In genomic region chr5:1244976-1245375, GRCh38 we compare ENCODE assay signal across 20 cellular contexts. TPM values are rescaled to one million over a fixed set of nuclear protein-coding genes. Genes with fewer than 3 reads are reported as not detected.
DNase-seq lines count a peak whose midpoint lies in the region; ATAC-seq, FAIRE-seq and TF ChIP-seq lines count a peak whose summit lies in the region.
"Had no signal": no experiment of that assay in that cellular context is flagged by ENCODE, and none has a peak within 500 bp of the region (broad histone marks: within the 10 kb centered on the region; RNA-seq: fewer than 3 reads in every experiment).

No MANE protein-coding gene starts in this region.

- H3K4me3 Mint-ChIP-seq in naive thymus-derived CD4-positive, alpha-beta T cell: no peak overlapping the region
- no peak overlapping the region for H3K4me3 Mint-ChIP-seq in CD8-positive, alpha-beta T cell
- H3K4me3 Mint-ChIP-seq: activated CD8-positive, alpha-beta T cell treated with anti-CD3 and anti-CD28 coated beads, Interleukin-2, amount 10 ng/mL, durations not matched to agents 7 days and 5 days; activated T-helper 17 cell treated with anti-CD3 and anti-CD28 coated beads, Interleukin-2, amount 50 U/mL, for 72 hours; natural killer cell treated with Interleukin-12 subunit alpha and Interleukin-12 subunit beta and Interleukin-15 and Interleukin-18, amount 100 ng/mL, for 72 hours had no signal

- no peak overlapping the region for H2AFZ ChIP-seq in HepG2 (ENCODE audit: low read length)

- CTCF ChIA-PET in HEK293T (lab: Yijun Ruan, JAX): no interaction called here
- CTCF ChIA-PET in HepG2 (lab: Yijun Ruan, JAX; ENCODE audit: low intra/inter-chr PET ratio, low total read pairs): interaction anchor here (1.4 kb wide), 1 partner anchor 77 kb away, joined by 6 read pairs; no protein-coding TSS in a partner anchor
- CTCF ChIA-PET in naive thymus-derived CD4-positive, alpha-beta T cell (lab: Charles Lee): no interaction called here
- CTCF ChIA-PET in CD8-positive, alpha-beta T cell (lab: Charles Lee): no interaction called here

- H3K36me3 ChIP-seq in BE2C (no peaks in the 10 kb centered on the region), HepG2 (replicated peaks in 1 of 2; ENCODE audit: control insufficient read depth in 1 of 2, insufficient read depth in 2 of 2, low read length in 2 of 2) (no peaks in the 10 kb centered on the region)
- H3K36me3 ChIP-seq in naive thymus-derived CD4-positive, alpha-beta T cell (ENCODE audit: control insufficient read depth in 2 of 3, insufficient read depth in 3 of 3, low read length in 3 of 3): no peaks in the 10 kb centered on the region
- H3K36me3 ChIP-seq in CD8-positive, alpha-beta T cell (ENCODE audit: insufficient read depth, low read length): no peaks in the 10 kb centered on the region

- H3K4me2 ChIP-seq in HepG2 (ENCODE audit: low read depth, low read length): no peak overlapping the region

- no peak overlapping the region for H3K27ac Mint-ChIP-seq in naive thymus-derived CD4-positive, alpha-beta T cell
- no peak overlapping the region for H3K27ac Mint-ChIP-seq in CD8-positive, alpha-beta T cell
- H3K27ac Mint-ChIP-seq: activated CD8-positive, alpha-beta T cell treated with anti-CD3 and anti-CD28 coated beads, Interleukin-2, amount 10 ng/mL, durations not matched to agents 7 days and 5 days; activated T-helper 17 cell treated with anti-CD3 and anti-CD28 coated beads, Interleukin-2, amount 50 U/mL, for 72 hours; natural killer cell treated with Interleukin-12 subunit alpha and Interleukin-12 subunit beta and Interleukin-15 and Interleukin-18, amount 100 ng/mL, for 72 hours had no signal

- H3K27me3 ChIP-seq in BE2C (peaks cover 61% of the 10 kb centered on the region), HepG2 (ENCODE audit: control insufficient read depth in 1 of 2, insufficient read depth in 2 of 2, low read length in 2 of 2) (peaks cover 10 to 61% of the 10 kb centered on the region in 2 experiments)
- peaks cover 0 to 2% of the 10 kb centered on the region in 2 donors for H3K27me3 ChIP-seq in naive thymus-derived CD4-positive, alpha-beta T cell (ENCODE audit: control insufficient read depth in 2 of 2, insufficient read depth in 2 of 2, low read length in 2 of 2)
- H3K27me3 ChIP-seq in CD8-positive, alpha-beta T cell (ENCODE audit: insufficient read depth, low read length): peaks cover 3% of the 10 kb centered on the region
- H3K27me3 ChIP-seq: foreskin keratinocyte had no signal

- peaks cover 0 to 2% (median 0%) of the 10 kb centered on the region in 11 donors for H3K9me3 Mint-ChIP-seq in naive thymus-derived CD4-positive, alpha-beta T cell
- H3K9me3 Mint-ChIP-seq in CD8-positive, alpha-beta T cell: no peaks in the 10 kb centered on the region
- H3K9me3 Mint-ChIP-seq: activated T-helper 17 cell treated with anti-CD3 and anti-CD28 coated beads, Interleukin-2, amount 50 U/mL, for 72 hours; natural killer cell treated with Interleukin-12 subunit alpha and Interleukin-12 subunit beta and Interleukin-15 and Interleukin-18, amount 100 ng/mL, for 72 hours had no signal

- TF ChIP-seq POLR2A in HepG2 (IDR thresholded peaks at IDR 0.05; ENCODE audit: insufficient read depth in 1 of 2, low read depth in 2 of 2, low read length in 2 of 2): no peak

- H3K4me3 ChIP-seq in BE2C (ENCODE audit: low read depth, low read length) (no peak overlapping the region), HepG2 (replicated peaks in 1 of 3; ENCODE audit: insufficient read depth in 1 of 3, low read depth in 2 of 3, low read length in 3 of 3) (no peak overlapping the region)
- H3K4me3 ChIP-seq in naive thymus-derived CD4-positive, alpha-beta T cell (ENCODE audit: low read length): no peak overlapping the region
- H3K4me3 ChIP-seq in CD8-positive, alpha-beta T cell (ENCODE audit: low read depth, low read length): no peak overlapping the region

- ATAC-seq in HepG2: peak; percentile 17
- no peak for ATAC-seq in naive thymus-derived CD4-positive, alpha-beta T cell
- ATAC-seq in CD8-positive, alpha-beta T cell: no peak
- ATAC-seq: activated CD8-positive, alpha-beta T cell treated with anti-CD3 and anti-CD28 coated beads, Interleukin-2, amount 10 ng/mL, durations not matched to agents 7 days and 5 days; activated T-helper 17 cell treated with anti-CD3 and anti-CD28 coated beads, Interleukin-2, amount 50 U/mL, for 72 hours; foreskin keratinocyte; natural killer cell treated with Interleukin-12 subunit alpha and Interleukin-12 subunit beta and Interleukin-15 and Interleukin-18, amount 100 ng/mL, for 72 hours had no signal

- H3K36me3 Mint-ChIP-seq in naive thymus-derived CD4-positive, alpha-beta T cell: no peaks in the 10 kb centered on the region
- H3K36me3 Mint-ChIP-seq in CD8-positive, alpha-beta T cell: no peaks in the 10 kb centered on the region
- H3K36me3 Mint-ChIP-seq: natural killer cell treated with Interleukin-12 subunit alpha and Interleukin-12 subunit beta and Interleukin-15 and Interleukin-18, amount 100 ng/mL, for 72 hours had no signal

- in situ Hi-C loops in HepG2 (cut with HindIII; ENCODE audit: extremely low pct_ligation_motif_present, low pct_unique_long_range_greater_than_20kb): no loop called here

- no peak overlapping the region for H3K9ac ChIP-seq in HepG2 (ENCODE audit: insufficient read depth, low read depth, low read length)

- no peaks in the 10 kb centered on the region for H3K79me2 ChIP-seq in HepG2 (ENCODE audit: insufficient read depth, low read length)

- intact Hi-C loops in HepG2 (cut with micrococcal nuclease; ENCODE audit: unreplicated experiment): no loop called here
- intact Hi-C loops in naive thymus-derived CD4-positive, alpha-beta T cell (cut with micrococcal nuclease): no loop called here
- intact Hi-C loops in CD8-positive, alpha-beta T cell (cut with DNase I, micrococcal nuclease): loop anchor here in 1 of 2 experiments (5.0 kb wide), 1 partner anchor 167 kb away; no protein-coding TSS in a partner anchor

- peaks cover 0 to 10% (median 6%) of the 10 kb centered on the region in 5 donors for H3K27me3 Mint-ChIP-seq in naive thymus-derived CD4-positive, alpha-beta T cell
- peaks cover 14% of the 10 kb centered on the region for H3K27me3 Mint-ChIP-seq in CD8-positive, alpha-beta T cell (ENCODE audit: low read depth)
- H3K27me3 Mint-ChIP-seq: activated T-helper 17 cell treated with anti-CD3 and anti-CD28 coated beads, Interleukin-2, amount 50 U/mL, for 72 hours had no signal

- no peak for TF ChIP-seq RAD21 in HepG2 (CRISPR knock-in tag; IDR thresholded peaks at IDR 0.05)

- no peaks in the 10 kb centered on the region for H3K4me1 ChIP-seq in BE2C
- H3K4me1 ChIP-seq in HepG2 (ENCODE audit: insufficient read depth, low read length): no peaks in the 10 kb centered on the region
- no peaks in the 10 kb centered on the region for H3K4me1 ChIP-seq in naive thymus-derived CD4-positive, alpha-beta T cell (ENCODE audit: control insufficient read depth in 2 of 2, insufficient read depth in 2 of 2, low read length in 2 of 2)
- H3K4me1 ChIP-seq in CD8-positive, alpha-beta T cell (ENCODE audit: insufficient read depth, low read length): no peaks in the 10 kb centered on the region
- H3K4me1 ChIP-seq: foreskin keratinocyte had no signal

- no peaks in the 10 kb centered on the region for H3K4me1 Mint-ChIP-seq in naive thymus-derived CD4-positive, alpha-beta T cell
- H3K4me1 Mint-ChIP-seq in CD8-positive, alpha-beta T cell (ENCODE audit: low read depth): no peaks in the 10 kb centered on the region
- H3K4me1 Mint-ChIP-seq: activated T-helper 17 cell treated with anti-CD3 and anti-CD28 coated beads, Interleukin-2, amount 50 U/mL, for 72 hours had no signal

- POLR2A ChIA-PET in HEK293T (lab: Yijun Ruan, JAX) (no interaction called here), HepG2 (lab: Yijun Ruan, JAX) (no interaction called here)
- POLR2A ChIA-PET in naive thymus-derived CD4-positive, alpha-beta T cell (lab: Charles Lee): no interaction called here
- POLR2A ChIA-PET in CD8-positive, alpha-beta T cell (lab: Charles Lee): no interaction called here

- no TSS peak for BruUV-seq in HepG2 (replicated peaks; lab: Mats Ljungman, UMichigan)

- 5% methylated on average over 3 of the region's 10 CpGs for WGBS in HepG2 (ENCODE audit: low lambda C conversion rate)

- FAIRE-seq in HepG2 (lab: Jason Lieb, UNC) (no peak), urothelium cell line (lab: Jason Lieb, UNC) (no peak)

- H4K20me1 ChIP-seq in HepG2 (ENCODE audit: insufficient read depth, low read length): peaks cover 7% of the 10 kb centered on the region; the same call in 1 of the 2 replicates

- H3K9me3 ChIP-seq in BE2C (no peaks in the 10 kb centered on the region), HepG2 (ENCODE audit: low read length) (no peaks in the 10 kb centered on the region)
- H3K9me3 ChIP-seq in naive thymus-derived CD4-positive, alpha-beta T cell (ENCODE audit: control insufficient read depth in 2 of 3, low read length in 3 of 3): no peaks in the 10 kb centered on the region
- no peaks in the 10 kb centered on the region for H3K9me3 ChIP-seq in CD8-positive, alpha-beta T cell (ENCODE audit: low read length)

- TF ChIP-seq CTCF in BE2C (IDR thresholded peaks at IDR 0.05; ENCODE audit: low read depth, low read length) (peak; percentile 41), HepG2 (CRISPR knock-in tag; IDR thresholded peaks at IDR 0.05) (peak; percentile 57)
- no peak for TF ChIP-seq CTCF in CD8-positive, alpha-beta T cell (IDR thresholded peaks at IDR 0.05)

- no peak for TF ChIP-seq EP300 in HepG2 (IDR thresholded peaks at IDR 0.05; ENCODE audit: low read depth in 2 of 2, low read length in 2 of 2)
- TF ChIP-seq EP300 in HepG2 (CRISPR knock-in tag; IDR thresholded peaks at IDR 0.05; ENCODE audit: borderline replicate concordance): no peak

- DNase-seq in BE2C: no peak
- peak; percentile 22 for DNase-seq in HEK293T (ENCODE audit: extremely low spot score)
- DNase-seq in SW480 (ENCODE audit: low spot score): peak; percentile 40
- no peak for DNase-seq in HepG2 (ENCODE audit: low spot score)
- no peak for DNase-seq in naive thymus-derived CD4-positive, alpha-beta T cell
- no peak for DNase-seq in urothelium cell line (ENCODE audit: low spot score)
- no peak for DNase-seq in CD8-positive, alpha-beta T cell
- no peak for DNase-seq in NCI-H2227 treated with DMSO at 0.1 percent for 48 hours (lab: John Stamatoyannopoulos, UW)
- DNase-seq: activated CD8-positive, alpha-beta T cell treated with anti-CD3 and anti-CD28 coated beads, Interleukin-2, amount 10 ng/mL, durations not matched to agents 7 days and 5 days; AML-193; cerebellar nuclear complex; DMS53; foreskin keratinocyte; MV-4-11; NCI-H2171; stimulated activated CD4-positive, alpha-beta T cell treated with anti-CD3 and anti-CD28 coated beads, Interleukin-1b, Interleukin-23, amount 100 ng/mL, for 48 hours had no signal

- no peak overlapping the region for H3K27ac ChIP-seq in HepG2 (ENCODE audit: extremely low read length, insufficient read depth, low read length)
- no peak overlapping the region for H3K27ac ChIP-seq in naive thymus-derived CD4-positive, alpha-beta T cell (ENCODE audit: low read depth, low read length)
- H3K27ac ChIP-seq in CD8-positive, alpha-beta T cell (ENCODE audit: low read depth, low read length): no peak overlapping the region
- H3K27ac ChIP-seq: foreskin keratinocyte had no signal

RNA-seq across cellular contexts. Expression of gene SLC6A18, which starts 19.8 kb away (rescaled TPM):
- not detected for polyA plus RNA-seq in BE2C (2012; ENCODE audit: insufficient read depth, insufficient read length, low read depth)
- total RNA-seq in HepG2 (2016; rRNA removed; fragmentation: Illumina TruSeq; extraction: Trizol): not detected in 2 replicates
- total RNA-seq in HepG2 (2016; cell fraction: cytosol; rRNA removed; fragmentation: Illumina TruSeq; extraction: Trizol; ENCODE audit: low read depth): not detected in 2 replicates
- not detected in 2 replicates for total RNA-seq in HepG2 (2016; cell fraction: insoluble cytoplasmic fraction; rRNA removed; fragmentation: Illumina TruSeq; extraction: Trizol)
- total RNA-seq in HepG2 (2016; cell fraction: membrane; rRNA removed; fragmentation: Illumina TruSeq; extraction: Trizol): not detected in 2 replicates
- total RNA-seq in HepG2 (2016; cell fraction: nucleus; rRNA removed; fragmentation: Illumina TruSeq; extraction: Trizol): not detected in 2 replicates
- not detected in 2 replicates for polyA plus RNA-seq in HepG2 (2011; rRNA removed)
- polyA plus RNA-seq in HepG2 (2011; cell fraction: cytosol; rRNA removed): not detected in 2 replicates
- polyA plus RNA-seq in HepG2 (2011; cell fraction: nucleus; rRNA removed): not detected in 2 replicates
- polyA plus RNA-seq in HepG2 (2012): not detected in 2 replicates
- not detected in 2 replicates for polyA plus RNA-seq in HepG2 (2016; cell fraction: cytosol; fragmentation: Illumina TruSeq; extraction: Trizol; ENCODE audit: low read depth)
- not detected in 2 replicates for polyA plus RNA-seq in HepG2 (2016; cell fraction: insoluble cytoplasmic fraction; fragmentation: Illumina TruSeq; extraction: Trizol; ENCODE audit: low read depth)
- polyA plus RNA-seq in HepG2 (2016; cell fraction: membrane; fragmentation: Illumina TruSeq; extraction: Trizol; ENCODE audit: low read depth): not detected in 2 replicates
- not detected in 2 replicates for polyA plus RNA-seq in HepG2 (2016; cell fraction: nucleus; fragmentation: Illumina TruSeq; extraction: Trizol; ENCODE audit: insufficient read depth, low read depth)
- polyA minus RNA-seq in HepG2 (2011; rRNA and poly(A)+ RNA removed; ENCODE audit: low replicate concordance): not detected in 2 replicates
- not detected in 2 replicates for polyA minus RNA-seq in HepG2 (2011; cell fraction: cytosol; rRNA and poly(A)+ RNA removed)
- polyA minus RNA-seq in HepG2 (2011; cell fraction: nucleus; rRNA and poly(A)+ RNA removed): not detected in 2 replicates
- total RNA-seq in naive thymus-derived CD4-positive, alpha-beta T cell: not detected
- polyA plus RNA-seq in naive thymus-derived CD4-positive, alpha-beta T cell: not detected
- total RNA-seq in CD8-positive, alpha-beta T cell: not detected
- total RNA-seq: activated CD8-positive, alpha-beta T cell treated with anti-CD3 and anti-CD28 coated beads, Interleukin-2, amount 10 ng/mL, durations not matched to agents 7 days and 5 days; activated T-helper 17 cell treated with anti-CD3 and anti-CD28 coated beads, Interleukin-2, amount 50 U/mL, for 72 hours; foreskin keratinocyte; lung microvascular endothelial cell; natural killer cell treated with Interleukin-12 subunit alpha and Interleukin-12 subunit beta and Interleukin-15 and Interleukin-18, amount 100 ng/mL, for 72 hours; subcutaneous adipose tissue had no signal
- polyA plus RNA-seq: foreskin keratinocyte had no signal

RNA-seq across cellular contexts. Expression of gene SLC6A19, which starts 43.6 kb away (rescaled TPM):
- 1.3 TPM for polyA plus RNA-seq in BE2C (2012; ENCODE audit: insufficient read depth, insufficient read length, low read depth)
- total RNA-seq in HepG2 (2016; rRNA removed; fragmentation: Illumina TruSeq; extraction: Trizol): 0.02 TPM in 1 of 2 replicates, not detected in the other
- not detected in 2 replicates for total RNA-seq in HepG2 (2016; cell fraction: cytosol; rRNA removed; fragmentation: Illumina TruSeq; extraction: Trizol; ENCODE audit: low read depth)
- 0.06 TPM in 1 of 2 replicates, not detected in the other for total RNA-seq in HepG2 (2016; cell fraction: insoluble cytoplasmic fraction; rRNA removed; fragmentation: Illumina TruSeq; extraction: Trizol)
- total RNA-seq in HepG2 (2016; cell fraction: membrane; rRNA removed; fragmentation: Illumina TruSeq; extraction: Trizol): not detected in 2 replicates
- total RNA-seq in HepG2 (2016; cell fraction: nucleus; rRNA removed; fragmentation: Illumina TruSeq; extraction: Trizol): not detected in 2 replicates
- polyA plus RNA-seq in HepG2 (2011; rRNA removed): 0.01 TPM in 1 of 2 replicates, not detected in the other
- polyA plus RNA-seq in HepG2 (2011; cell fraction: cytosol; rRNA removed): 0.01 TPM in 1 of 2 replicates, not detected in the other
- polyA plus RNA-seq in HepG2 (2011; cell fraction: nucleus; rRNA removed): 0.06 and 0.07 TPM in 2 replicates
- not detected in 2 replicates for polyA plus RNA-seq in HepG2 (2012)
- not detected in 2 replicates for polyA plus RNA-seq in HepG2 (2016; cell fraction: cytosol; fragmentation: Illumina TruSeq; extraction: Trizol; ENCODE audit: low read depth)
- polyA plus RNA-seq in HepG2 (2016; cell fraction: insoluble cytoplasmic fraction; fragmentation: Illumina TruSeq; extraction: Trizol; ENCODE audit: low read depth): not detected in 2 replicates
- not detected in 2 replicates for polyA plus RNA-seq in HepG2 (2016; cell fraction: membrane; fragmentation: Illumina TruSeq; extraction: Trizol; ENCODE audit: low read depth)
- 0.08 TPM in 1 of 2 replicates, not detected in the other for polyA plus RNA-seq in HepG2 (2016; cell fraction: nucleus; fragmentation: Illumina TruSeq; extraction: Trizol; ENCODE audit: insufficient read depth, low read depth)
- polyA minus RNA-seq in HepG2 (2011; rRNA and poly(A)+ RNA removed; ENCODE audit: low replicate concordance): 0.02 and 0.12 TPM in 2 replicates
- 0.09 TPM in 1 of 2 replicates, not detected in the other for polyA minus RNA-seq in HepG2 (2011; cell fraction: cytosol; rRNA and poly(A)+ RNA removed)
- polyA minus RNA-seq in HepG2 (2011; cell fraction: nucleus; rRNA and poly(A)+ RNA removed): not detected in 2 replicates
- total RNA-seq in naive thymus-derived CD4-positive, alpha-beta T cell: not detected
- polyA plus RNA-seq in naive thymus-derived CD4-positive, alpha-beta T cell: not detected
- total RNA-seq in CD8-positive, alpha-beta T cell: not detected
- total RNA-seq: activated CD8-positive, alpha-beta T cell treated with anti-CD3 and anti-CD28 coated beads, Interleukin-2, amount 10 ng/mL, durations not matched to agents 7 days and 5 days; activated T-helper 17 cell treated with anti-CD3 and anti-CD28 coated beads, Interleukin-2, amount 50 U/mL, for 72 hours; foreskin keratinocyte; lung microvascular endothelial cell; natural killer cell treated with Interleukin-12 subunit alpha and Interleukin-12 subunit beta and Interleukin-15 and Interleukin-18, amount 100 ng/mL, for 72 hours; subcutaneous adipose tissue had no signal
- polyA plus RNA-seq: foreskin keratinocyte had no signal

RNA-seq across cellular contexts. Expression of gene TERT, which starts 49.9 kb away (rescaled TPM):
- polyA plus RNA-seq in BE2C (2012; ENCODE audit: insufficient read depth, insufficient read length, low read depth): not detected
- 1.2 and 5.9 TPM in 2 replicates for total RNA-seq in HepG2 (2016; rRNA removed; fragmentation: Illumina TruSeq; extraction: Trizol)
- 6.1 and 7.1 TPM in 2 replicates for total RNA-seq in HepG2 (2016; cell fraction: cytosol; rRNA removed; fragmentation: Illumina TruSeq; extraction: Trizol; ENCODE audit: low read depth)
- 1.7 and 5.8 TPM in 2 replicates for total RNA-seq in HepG2 (2016; cell fraction: insoluble cytoplasmic fraction; rRNA removed; fragmentation: Illumina TruSeq; extraction: Trizol)
- total RNA-seq in HepG2 (2016; cell fraction: membrane; rRNA removed; fragmentation: Illumina TruSeq; extraction: Trizol): 3.3 and 3.7 TPM in 2 replicates
- 7.1 and 8.7 TPM in 2 replicates for total RNA-seq in HepG2 (2016; cell fraction: nucleus; rRNA removed; fragmentation: Illumina TruSeq; extraction: Trizol)
- 3.5 and 4.3 TPM in 2 replicates for polyA plus RNA-seq in HepG2 (2011; rRNA removed)
- polyA plus RNA-seq in HepG2 (2011; cell fraction: cytosol; rRNA removed): 0.68 and 2.0 TPM in 2 replicates
- polyA plus RNA-seq in HepG2 (2011; cell fraction: nucleus; rRNA removed): 28.2 and 42.3 TPM in 2 replicates
- polyA plus RNA-seq in HepG2 (2012): 1.7 and 2.9 TPM in 2 replicates
- polyA plus RNA-seq in HepG2 (2016; cell fraction: cytosol; fragmentation: Illumina TruSeq; extraction: Trizol; ENCODE audit: low read depth): 0.62 and 0.99 TPM in 2 replicates
- 1.6 and 2.5 TPM in 2 replicates for polyA plus RNA-seq in HepG2 (2016; cell fraction: insoluble cytoplasmic fraction; fragmentation: Illumina TruSeq; extraction: Trizol; ENCODE audit: low read depth)
- polyA plus RNA-seq in HepG2 (2016; cell fraction: membrane; fragmentation: Illumina TruSeq; extraction: Trizol; ENCODE audit: low read depth): 1.4 and 1.5 TPM in 2 replicates
- polyA plus RNA-seq in HepG2 (2016; cell fraction: nucleus; fragmentation: Illumina TruSeq; extraction: Trizol; ENCODE audit: insufficient read depth, low read depth): 24.5 and 26.8 TPM in 2 replicates
- polyA minus RNA-seq in HepG2 (2011; rRNA and poly(A)+ RNA removed; ENCODE audit: low replicate concordance): 0.30 and 3.4 TPM in 2 replicates
- 1.9 and 2.0 TPM in 2 replicates for polyA minus RNA-seq in HepG2 (2011; cell fraction: cytosol; rRNA and poly(A)+ RNA removed)
- 4.0 and 6.4 TPM in 2 replicates for polyA minus RNA-seq in HepG2 (2011; cell fraction: nucleus; rRNA and poly(A)+ RNA removed)
- 1 to 10 TPM in 3 of 5 experiments, under 1 TPM in 2; 0.13 to 3.3 (median 1.8) TPM for total RNA-seq in naive thymus-derived CD4-positive, alpha-beta T cell
- polyA plus RNA-seq in naive thymus-derived CD4-positive, alpha-beta T cell: under 1 TPM in 1 of 2 donors, not detected in 1; 0.23 TPM
- under 1 TPM in 1 of 2 experiments, not detected in 1; 0.08 TPM for total RNA-seq in CD8-positive, alpha-beta T cell
- total RNA-seq: lung microvascular endothelial cell, subcutaneous adipose tissue had no signal
- polyA plus RNA-seq: foreskin keratinocyte had no signal

Comparison
In these comparisons a context has a peak if more than half of its experiments do, and no peak if none do; other contexts are left out.
1. DNase-seq: peak in HEK293T (single experiment) and SW480 (single experiment); none in BE2C (single experiment), HepG2 (single experiment), naive thymus-derived CD4-positive, alpha-beta T cell (0 of 9), urothelium cell line (single experiment), CD8-positive, alpha-beta T cell (0 of 7) and NCI-H2227 treated with DMSO at 0.1 percent for 48 hours (single experiment).